In genomic region chr11:114883472-114883871, GRCh38 we compare ENCODE assay signal across 18 cellular contexts.
"Had no signal": no experiment of that assay in that cellular context is flagged by ENCODE, and none has a peak within 500 bp of the region (broad histone marks: within the 10 kb centered on the region; RNA-seq: fewer than 3 reads in every experiment).

No MANE protein-coding gene starts in this region.

- H3K4me3 ChIP-seq: coronary artery, left lung, prostate gland, spleen, testis had no signal

- ATAC-seq: esophagus mucosa; left lung; sciatic nerve; stimulated activated naive B cell treated with anti-CD40 and anti-IgM and Interleukin-4, amounts not matched to agents 10 μg/mL and 1 μg/mL and 100 μg/mL, for 72 hours; stimulated activated naive CD8-positive, alpha-beta T cell treated with anti-CD3 and anti-CD28 coated beads, Interleukin-15, amount 100 ng/mL, for 72 hours had no signal

- H3K27me3 ChIP-seq: left lung, spleen, testis had no signal

- DNase-seq: effector CD8-positive, alpha-beta T cell; islet precursor cell; left lung; mesendoderm; naive B cell; occipital lobe; spleen; stimulated activated CD4-positive, alpha-beta T cell treated with anti-CD3 and anti-CD28 coated beads, Interleukin-2, amount 100 ng/mL, for 24 hours; stimulated activated CD4-positive, alpha-beta T cell treated with anti-CD3 and anti-CD28 coated beads, Interleukin-4, amount 100 ng/mL, for 4 hours; stimulated activated naive B cell treated with anti-CD40 and anti-IgM and Interleukin-4, amounts not matched to agents 10 μg/mL and 1 μg/mL and 100 μg/mL, for 72 hours; stimulated activated naive CD8-positive, alpha-beta T cell treated with anti-CD3 and anti-CD28 coated beads, Interleukin-15, amount 100 ng/mL, for 72 hours; testis; trophoblast cell had no signal

- H3K9me3 ChIP-seq: left lung, prostate gland, spleen, testis had no signal

- H3K36me3 ChIP-seq: left lung, prostate gland, spleen had no signal

- H3K4me1 ChIP-seq: left lung, parathyroid adenoma, spleen, testis had no signal

- H3K27ac ChIP-seq: coronary artery, left lung, parathyroid adenoma, prostate gland, spleen, testis had no signal
